ENCODE assay signal across 10 cellular contexts in the genomic region with DNA sequence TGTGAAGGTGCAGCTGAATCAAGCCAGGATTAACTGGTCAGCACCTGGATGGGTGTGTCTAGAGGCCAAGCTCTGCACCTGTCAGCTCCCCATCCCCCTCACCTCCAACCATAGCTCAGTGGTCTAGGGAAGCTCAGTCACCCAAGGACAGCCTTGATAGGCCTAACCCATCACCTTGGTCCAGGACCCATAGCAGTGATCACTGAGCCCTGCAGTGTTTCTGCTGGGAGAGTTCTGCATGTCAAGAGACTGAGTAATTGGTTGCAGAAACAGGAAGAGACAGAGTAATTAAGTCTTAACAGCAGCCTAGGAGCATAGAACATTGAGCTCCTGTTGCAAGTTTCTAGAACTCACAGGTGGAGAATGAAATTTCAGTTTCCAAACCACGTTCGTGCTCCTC. TPM values are rescaled to one million over a fixed set of nuclear protein-coding genes. Genes with fewer than 3 reads are reported as not detected.
DNase-seq lines count a peak whose midpoint lies in the region; ATAC-seq and TF ChIP-seq lines count a peak whose summit lies in the region.
"Had no signal": no experiment of that assay in that cellular context is flagged by ENCODE, and none has a peak within 500 bp of the region (broad histone marks: within the 10 kb centered on the region; RNA-seq: fewer than 3 reads in every experiment).

No MANE protein-coding gene starts in this region.

- TF ChIP-seq CTCF in uterus (IDR thresholded peaks at IDR 0.05), result no peak

- H3K9me3 Mint-ChIP-seq in naive B cell, result no peaks in the 10 kb centered on the region

- DNase-seq in OCI-M1 (lab: John Stamatoyannopoulos, UW) (peak; percentile 11), naive B cell (no peak), COLO829 (ENCODE audit: low spot score) (no peak), uterus (no peak), DMS 273 treated with DMSO at 0.1 percent for 48 hours (lab: John Stamatoyannopoulos, UW) (no peak)
- DNase-seq: DMS79 treated with DMSO at 0.1 percent for 48 hours had no signal

- H3K27ac Mint-ChIP-seq in naive B cell, result peak overlapping the region in 1 of 6 donors; percentile 63
- H3K27ac Mint-ChIP-seq: progenitor cell of endocrine pancreas had no signal

- H3K27me3 Mint-ChIP-seq in naive B cell, result peaks cover 0 to 5% (median 0%) of the 10 kb centered on the region in 3 donors
- H3K27me3 Mint-ChIP-seq: progenitor cell of endocrine pancreas had no signal

- no peak overlapping the region for H3K4me3 ChIP-seq in uterus
- H3K4me3 ChIP-seq: vagina had no signal

- H3K36me3 Mint-ChIP-seq in naive B cell, result peaks cover 19 to 24% of the 10 kb centered on the region in 2 donors

- no peaks in the 10 kb centered on the region for H3K4me1 ChIP-seq in uterus
- H3K4me1 ChIP-seq: vagina had no signal

- TF ChIP-seq POLR2A in uterus (IDR thresholded peaks at IDR 0.05), result no peak

- intact Hi-C loops in uterus (cut with DNase I; ENCODE audit: low total_unique reads), result no loop called here

- ATAC-seq in GM18870 (IDR thresholded peaks at IDR 0.05; ENCODE audit: unreplicated experiment) (peak; percentile 50), GM21619 (IDR thresholded peaks at IDR 0.05; ENCODE audit: unreplicated experiment) (peak; percentile 71), naive B cell (ENCODE audit: low read depth in 2 of 2) (peak; percentile 41 to 49)

- no peaks in the 10 kb centered on the region for H3K36me3 ChIP-seq in uterus

- no peak overlapping the region for H3K27ac ChIP-seq in uterus
- H3K27ac ChIP-seq: vagina had no signal

- no peaks in the 10 kb centered on the region for H3K9me3 ChIP-seq in uterus
- H3K9me3 ChIP-seq: vagina had no signal

- H3K4me3 Mint-ChIP-seq in naive B cell, result no peak overlapping the region

- H3K27me3 ChIP-seq in uterus, result no peaks in the 10 kb centered on the region
- H3K27me3 ChIP-seq: vagina had no signal

- H3K4me1 Mint-ChIP-seq in naive B cell, result peaks cover 10 to 12% (median 10%) of the 10 kb centered on the region in 3 donors

RNA-seq across cellular contexts. Expression of a gene that starts 18.7 kb away (rescaled TPM):
- polyA plus RNA-seq in naive B cell (ENCODE audit: low read depth in 6 of 6), result 10 to 100 TPM in 5 of 6 donors, 1 to 10 TPM in 1; 6.3 to 17.4 (median 11.8) TPM
- total RNA-seq in uterus, result 10 to 100 TPM; 27.4 to 57.0 (median 39.9) TPM

RNA-seq across cellular contexts. Expression of a gene that starts 18.8 kb away (rescaled TPM):
- 10 to 100 TPM; 25.8 to 100.0 (median 56.5) TPM for polyA plus RNA-seq in naive B cell (ENCODE audit: low read depth in 6 of 6)
- total RNA-seq in uterus, result 10 to 100 TPM in 1 of 4 donors, 1 to 10 TPM in 2, under 1 TPM in 1; 0.59 to 58.9 (median 9.3) TPM
